ENCODE assay signal across 19 cellular contexts in genomic region chr9:93292664-93293328, GRCh38.
"Had no signal": no experiment of that assay in that cellular context is flagged by ENCODE, and none has a peak within 500 bp of the region (broad histone marks: within the 10 kb centered on the region; RNA-seq: fewer than 3 reads in every experiment).

No MANE protein-coding gene starts in this region.

- H3K36me3 ChIP-seq: left lung, transverse colon, uterus had no signal

- H3K4me1 ChIP-seq: left lung, uterus had no signal

- H3K27me3 ChIP-seq: sigmoid colon, transverse colon, uterus had no signal

- H3K4me3 ChIP-seq: heart right ventricle, left lung, sigmoid colon, smooth muscle cell, transverse colon, uterus had no signal

- DNase-seq: activated CD4-positive, alpha-beta T cell treated with anti-CD3 and anti-CD28 coated beads for 4 hours; activated CD4-positive, alpha-beta T cell treated with anti-CD3 and anti-CD28 coated beads, Interleukin-2, amount 50 U/mL, for 48 hours; activated CD4-positive, CD25-positive, alpha-beta regulatory T cell; activated gamma-delta T cell treated with Interleukin-2 at 50 U/mL for 16 hours; aorta; effector CD4-positive, alpha-beta T cell; foreskin fibroblast; heart right ventricle; midbrain; nucleus accumbens; sigmoid colon; stimulated activated CD4-positive, alpha-beta T cell treated with anti-CD3 and anti-CD28 coated beads, Interleukin-2, amount 100 ng/mL, for 48 hours; stimulated activated CD8-positive, alpha-beta memory T cell treated with anti-CD3 and anti-CD28 coated beads, Interleukin-4, amount 100 ng/mL, for 48 hours; stimulated activated naive B cell treated with anti-CD40 and anti-IgM and Interleukin-4, amounts not matched to agents 10 μg/mL and 1 μg/mL and 100 μg/mL, for 72 hours; transverse colon had no signal

- H3K27ac ChIP-seq: heart right ventricle, left lung, sigmoid colon, transverse colon, uterus had no signal

- H3K9me3 ChIP-seq: heart right ventricle, left lung, sigmoid colon, transverse colon, uterus had no signal

- FAIRE-seq: endometrium had no signal
